ENCODE assay signal across 20 cellular contexts in the genomic region with DNA sequence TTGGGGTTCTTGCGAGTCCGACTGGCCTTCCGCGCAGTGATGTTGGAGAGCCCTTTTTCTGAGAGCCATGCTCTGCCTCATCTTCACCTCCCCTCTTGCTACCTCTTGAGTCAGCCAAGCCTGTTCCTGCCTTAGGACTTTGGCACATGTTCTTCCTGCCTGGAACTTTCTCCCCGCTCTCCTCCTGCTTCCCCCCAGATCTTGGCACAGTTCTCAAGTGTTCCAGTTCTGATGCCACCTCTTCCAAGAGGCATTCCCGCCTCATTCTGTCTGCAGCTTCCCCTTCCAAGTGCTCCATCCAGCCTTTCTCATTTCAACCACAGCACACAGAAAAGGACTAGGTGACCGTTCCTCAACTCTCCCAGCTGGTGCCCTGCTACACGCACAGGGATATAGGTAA. TPM values are rescaled to one million over a fixed set of nuclear protein-coding genes. Genes with fewer than 3 reads are reported as not detected.
A peak's percentile ranks its signal among the peaks of the same experiment; 100 is the strongest.
DNase-seq lines count a peak whose midpoint lies in the region; ATAC-seq, FAIRE-seq and TF ChIP-seq lines count a peak whose summit lies in the region.
"Had no signal": no experiment of that assay in that cellular context is flagged by ENCODE, and none has a peak within 500 bp of the region (broad histone marks: within the 10 kb centered on the region; RNA-seq: fewer than 3 reads in every experiment).

No MANE protein-coding gene starts in this region.

- H3K4me1 ChIP-seq in lung (ENCODE audit: control insufficient read depth in 2 of 2, insufficient read depth in 2 of 2, low read length in 2 of 2) (peaks cover 32 to 35% of the 10 kb centered on the region in 2 donors), stomach smooth muscle (ENCODE audit: control insufficient read depth, insufficient read depth, low read length) (peaks cover 88% of the 10 kb centered on the region)

- H3K9me3 ChIP-seq in lung (ENCODE audit: control insufficient read depth in 2 of 2, insufficient read depth in 1 of 2, low read length in 1 of 2): no peaks in the 10 kb centered on the region
- H3K9me3 ChIP-seq in stomach smooth muscle (ENCODE audit: control insufficient read depth in 2 of 2, low read length in 2 of 2): no peaks in the 10 kb centered on the region

- WGBS in lung, 2 donors: 72 to 92% methylated on average over 8 of the region's 8 CpGs

- TF ChIP-seq CTCF in bronchial epithelial cell (IDR thresholded peaks at IDR 0.05; ENCODE audit: insufficient read depth, low read length, severe bottlenecking): no peak
- no peak for TF ChIP-seq CTCF in lung (IDR thresholded peaks at IDR 0.05; ENCODE audit: control extremely low read depth, extremely low read depth)

- H3K9ac ChIP-seq in stomach smooth muscle (ENCODE audit: low read length in 2 of 2): peak overlapping the region; percentile 58 to 87

- DNase-seq in G401 (ENCODE audit: low spot score) (peak; percentile 66), bronchial epithelial cell (ENCODE audit: low read depth) (no peak), lung (ENCODE audit: low spot score) (no peak), AML-193 (lab: John Stamatoyannopoulos, UW) (no peak)
- DNase-seq in effector CD4-positive, alpha-beta T cell: no peak
- DNase-seq: activated CD4-positive, CD25-positive, alpha-beta regulatory T cell; activated CD8-positive, alpha-beta memory T cell treated with anti-CD3 and anti-CD28 coated beads for 24 hours; Calu3; cortex of kidney; GDM1; kidney glomerular epithelial cell; naive B cell; NCI-H1048; stimulated activated CD4-positive, alpha-beta T cell treated with anti-CD3 and anti-CD28 coated beads, Interleukin-1b, Interleukin-23, amount 100 ng/mL, for 48 hours; T-helper 2 cell had no signal

- ATAC-seq in lung (ENCODE audit: insufficient read depth, low FRiP score) (no peak), GM19463 (IDR thresholded peaks at IDR 0.05; ENCODE audit: unreplicated experiment) (no peak), HG02610 (IDR thresholded peaks at IDR 0.05; ENCODE audit: unreplicated experiment) (no peak)
- ATAC-seq: activated T-helper 17 cell treated with anti-CD3 and anti-CD28 coated beads, Interleukin-2, amount 50 U/mL, for 72 hours; esophagus mucosa had no signal

- in situ Hi-C loops in G401 (cut with HindIII; ENCODE audit: low sequenced_read_pairs): no loop called here

- H3K4me3 ChIP-seq in bronchial epithelial cell (ENCODE audit: low read depth, low read length) (no peak overlapping the region), lung (no peak overlapping the region), stomach smooth muscle (ENCODE audit: low read length in 2 of 2) (peak overlapping the region in 1 of 2 donors; percentile 44)

- FAIRE-seq in bronchial epithelial cell (lab: Jason Lieb, UNC): peak; percentile 13

- peaks cover 2% of the 10 kb centered on the region for H3K36me3 ChIP-seq in bronchial epithelial cell (ENCODE audit: control insufficient read depth, insufficient read depth, low read length)
- no peaks in the 10 kb centered on the region for H3K36me3 ChIP-seq in lung (ENCODE audit: control insufficient read depth in 2 of 2, insufficient read depth in 2 of 2, low read length in 2 of 2)
- H3K36me3 ChIP-seq in stomach smooth muscle (ENCODE audit: control insufficient read depth in 2 of 2, insufficient read depth in 2 of 2, low read length in 2 of 2): no peaks in the 10 kb centered on the region

- H3K27me3 ChIP-seq in bronchial epithelial cell (ENCODE audit: control insufficient read depth, insufficient read depth, low read length): no peaks in the 10 kb centered on the region
- no peaks in the 10 kb centered on the region for H3K27me3 ChIP-seq in lung (ENCODE audit: control insufficient read depth, insufficient read depth)
- H3K27me3 ChIP-seq in stomach smooth muscle (ENCODE audit: control insufficient read depth in 1 of 2, insufficient read depth in 2 of 2, low read length in 2 of 2): no peaks in the 10 kb centered on the region

- H3K27ac ChIP-seq in lung (ENCODE audit: low read depth in 1 of 2, low read length in 1 of 2): peak overlapping the region; percentile 40 to 82
- H3K27ac ChIP-seq in stomach smooth muscle (ENCODE audit: low read length): peak overlapping the region; percentile 99

RNA-seq across cellular contexts. Expression of gene AKAP1, which starts 7.7 kb away (rescaled TPM):
- total RNA-seq in G401 (2014; rRNA removed; shearing (Covaris generic)): 5.4 and 5.7 TPM in 2 replicates
- 20.4 and 30.0 TPM in 2 replicates for total RNA-seq in bronchial epithelial cell
- total RNA-seq in lung: 10 to 100 TPM; 32.7 to 46.4 TPM
- polyA plus RNA-seq in lung: 10 to 100 TPM; 23.1 to 26.9 TPM
